In genomic region chrX:29024813-29025342, GRCh38 we compare ENCODE assay signal across 26 cellular contexts.
DNase-seq lines count a peak whose midpoint lies in the region; ATAC-seq, FAIRE-seq and TF ChIP-seq lines count a peak whose summit lies in the region.
"Had no signal": no experiment of that assay in that cellular context is flagged by ENCODE, and none has a peak within 500 bp of the region (broad histone marks: within the 10 kb centered on the region; RNA-seq: fewer than 3 reads in every experiment).

No MANE protein-coding gene starts in this region.

- dilution Hi-C loops in mammary epithelial cell (cut with HindIII; ENCODE audit: low sequenced_read_pairs), result no loop called here

- intact Hi-C loops in mammary epithelial cell (cut with micrococcal nuclease), result no loop called here

- no peaks in the 10 kb centered on the region for H3K36me3 ChIP-seq in mammary epithelial cell (ENCODE audit: insufficient read depth, low read length)
- no peaks in the 10 kb centered on the region for H3K36me3 ChIP-seq in mesenchymal stem cell (ENCODE audit: control insufficient read depth in 1 of 2, insufficient read depth in 2 of 2, low read depth in 1 of 2, low read length in 2 of 2)
- H3K36me3 ChIP-seq: gastrocnemius medialis, upper lobe of left lung had no signal

- peak; percentile 1 for DNase-seq in SKM-1 treated with dmso at 0.1 percent for 144 hours (lab: John Stamatoyannopoulos, UW; ENCODE audit: unreplicated experiment)
- no peak for DNase-seq in SKM-1 (lab: John Stamatoyannopoulos, UW; ENCODE audit: unreplicated experiment)
- peak; percentile 25 for DNase-seq in NCI-H226
- peak; percentile 32 for DNase-seq in mammary epithelial cell
- DNase-seq in mesenchymal stem cell, result peak; percentile 0
- DNase-seq in RCC 7860 (ENCODE audit: low spot score), result no peak
- no peak for DNase-seq in activated CD4-positive, CD25-positive, alpha-beta regulatory T cell (lab: John Stamatoyannopoulos, UW)
- DNase-seq: 8988T; activated CD4-positive, alpha-beta T cell treated with anti-CD3 and anti-CD28 coated beads for 4 hours; activated CD8-positive, alpha-beta memory T cell treated with anti-CD3 and anti-CD28 coated beads, Interleukin-2, amount 10 ng/mL, durations not matched to agents 7 days and 5 days; aorta; DMS79 treated with DMSO at 0.1 percent for 48 hours; gastrocnemius medialis; GM23248; hypothalamus; NCI-H1092 treated with DMSO at 0.1 percent for 48 hours; NCI-H2081 treated with DMSO at 0.1 percent for 48 hours; NCI-H510A; NK-92 treated with Interleukin-12 subunit alpha and Interleukin-12 subunit beta, amount 100 ng/mL, for 24 hours; posterior cingulate gyrus; stimulated activated CD4-positive, alpha-beta T cell treated with anti-CD3 and anti-CD28 coated beads, Interleukin-15, amount 100 ng/mL, for 24 hours; stimulated activated CD8-positive, alpha-beta memory T cell treated with anti-CD3 and anti-CD28 coated beads, Interleukin-4, amount 100 ng/mL, for 48 hours; T-helper 1 cell; upper lobe of left lung had no signal

- in situ Hi-C loops in mammary epithelial cell (cut with MboI; ENCODE audit: low sequenced_read_pairs in 2 of 2), result no loop called here

- TF ChIP-seq CTCF in mammary epithelial cell (conservative IDR thresholded peaks at IDR 0.05 in 1 of 2, IDR thresholded peaks at IDR 0.05 in 1 of 2; ENCODE audit: extremely low read depth in 1 of 2, insufficient read depth in 1 of 2, low read depth in 1 of 2, low read length in 2 of 2), result no peak

- H2BK12ac ChIP-seq in mesenchymal stem cell (ENCODE audit: low read length in 2 of 2), result no peak overlapping the region

- no peaks in the 10 kb centered on the region for H3K9me3 ChIP-seq in mammary epithelial cell (replicated peaks; ENCODE audit: insufficient read depth, low read length)
- H3K9me3 ChIP-seq in mesenchymal stem cell (ENCODE audit: control insufficient read depth, low read length), result peaks cover under 1% of the 10 kb centered on the region
- H3K9me3 ChIP-seq: gastrocnemius medialis, upper lobe of left lung had no signal

- no peaks in the 10 kb centered on the region for H3K79me2 ChIP-seq in mammary epithelial cell (ENCODE audit: insufficient read depth, low read length)

- no peak overlapping the region for H2AK5ac ChIP-seq in mesenchymal stem cell (ENCODE audit: low read length, severe bottlenecking)

- H3K27ac ChIP-seq in mammary epithelial cell (ENCODE audit: insufficient read depth, low read depth, low read length) (no peak overlapping the region), mesenchymal stem cell (ENCODE audit: low read length, poor library complexity, severe bottlenecking) (no peak overlapping the region)
- H3K27ac ChIP-seq: gastrocnemius medialis, GM23248, upper lobe of left lung had no signal

- H3K14ac ChIP-seq in mesenchymal stem cell (ENCODE audit: low read length in 2 of 2), result no peak overlapping the region

- ATAC-seq in HG02884 (IDR thresholded peaks at IDR 0.05; ENCODE audit: unreplicated experiment), result no peak
- ATAC-seq: activated CD8-positive, alpha-beta memory T cell treated with anti-CD3 and anti-CD28 coated beads, Interleukin-2, amount 10 ng/mL, durations not matched to agents 7 days and 5 days; gastrocnemius medialis; sciatic nerve had no signal

- H3K79me1 ChIP-seq in mesenchymal stem cell (replicated peaks; ENCODE audit: low read length, poor library complexity, severe bottlenecking), result no peaks in the 10 kb centered on the region

- no peak overlapping the region for H3K18ac ChIP-seq in mesenchymal stem cell (ENCODE audit: low read depth in 1 of 2, low read length in 2 of 2)

- H2BK5ac ChIP-seq in mesenchymal stem cell (ENCODE audit: low read depth, low read length, poor library complexity, severe bottlenecking), result no peak overlapping the region

- H2BK15ac ChIP-seq in mesenchymal stem cell (ENCODE audit: low read depth, poor library complexity, severe bottlenecking), result no peak overlapping the region

- no peak overlapping the region for H4K8ac ChIP-seq in mesenchymal stem cell (ENCODE audit: low read length)

- no peak overlapping the region for H3K4ac ChIP-seq in mesenchymal stem cell (ENCODE audit: low read depth in 1 of 2, low read length in 2 of 2)

- no peak overlapping the region for H2AFZ ChIP-seq in mammary epithelial cell (ENCODE audit: low read depth, low read length)
- no peak overlapping the region for H2AFZ ChIP-seq in mesenchymal stem cell (ENCODE audit: low read depth, low read length)
- H2AFZ ChIP-seq: GM23248 had no signal

- no peak overlapping the region for H3K23ac ChIP-seq in mesenchymal stem cell (ENCODE audit: low read length in 2 of 2)

- no peaks in the 10 kb centered on the region for H4K20me1 ChIP-seq in mammary epithelial cell (ENCODE audit: insufficient read depth, low read length)

- H3K4me3 ChIP-seq in mammary epithelial cell (replicated peaks in 1 of 3; ENCODE audit: insufficient read depth in 1 of 3, low read depth in 2 of 3, low read length in 3 of 3), result no peak overlapping the region
- no peak overlapping the region for H3K4me3 ChIP-seq in mesenchymal stem cell (ENCODE audit: insufficient read depth in 1 of 2, low read depth in 1 of 2, low read length in 2 of 2)
- H3K4me3 ChIP-seq: gastrocnemius medialis, GM23248, upper lobe of left lung had no signal

- no peak overlapping the region for H4K91ac ChIP-seq in mesenchymal stem cell (ENCODE audit: low read length)

- peaks cover 1% of the 10 kb centered on the region for H3K27me3 ChIP-seq in mammary epithelial cell (ENCODE audit: insufficient read depth, low read length)
- H3K27me3 ChIP-seq in mesenchymal stem cell (ENCODE audit: control insufficient read depth in 1 of 2, insufficient read depth in 1 of 2, low read length in 2 of 2), result no peaks in the 10 kb centered on the region
- H3K27me3 ChIP-seq: gastrocnemius medialis, upper lobe of left lung had no signal

- BruUV-seq in mammary epithelial cell (replicated peaks; lab: Mats Ljungman, UMichigan), result no TSS peak

- WGBS in mammary epithelial cell (ENCODE audit: low coverage, missing lambda C conversion rate), result 15% methylated on average over 4 of the region's 4 CpGs
- WGBS in mesenchymal stem cell, result 98% methylated on average over 3 of the region's 4 CpGs

- H2BK120ac ChIP-seq in mesenchymal stem cell (ENCODE audit: low read depth, low read length), result no peak overlapping the region

- FAIRE-seq in RCC 7860 (lab: Jason Lieb, UNC), result no peak

- H3K4me1 ChIP-seq in mammary epithelial cell (ENCODE audit: insufficient read depth, low read length) (no peaks in the 10 kb centered on the region), mesenchymal stem cell (ENCODE audit: control insufficient read depth, insufficient read depth, low read depth, low read length) (no peaks in the 10 kb centered on the region)
- H3K4me1 ChIP-seq: gastrocnemius medialis, upper lobe of left lung had no signal

- CTCF ChIA-PET in mammary epithelial cell (lab: Charles Lee; ENCODE audit: low non-redundant PET), result no interaction called here

- H3K9ac ChIP-seq in mammary epithelial cell (ENCODE audit: insufficient read depth, low read length) (no peak overlapping the region), mesenchymal stem cell (ENCODE audit: low read length) (no peak overlapping the region)
- H3K9ac ChIP-seq: GM23248 had no signal

- no peak overlapping the region for H3K4me2 ChIP-seq in mammary epithelial cell (ENCODE audit: insufficient read depth, low read depth, low read length)
- H3K4me2 ChIP-seq in mesenchymal stem cell (ENCODE audit: low read length, poor library complexity, severe bottlenecking), result no peak overlapping the region

Comparison
In these comparisons a context has a peak if more than half of its experiments do, and no peak if none do; other contexts are left out.
1. DNase-seq: peak in SKM-1 treated with dmso at 0.1 percent for 144 hours (single experiment), NCI-H226 (single experiment), mammary epithelial cell (single experiment) and mesenchymal stem cell (single experiment); none in SKM-1 (single experiment), RCC 7860 (single experiment) and activated CD4-positive, CD25-positive, alpha-beta regulatory T cell (0 of 4).